ENCODE assay signal across 10 cellular contexts in the genomic region with DNA sequence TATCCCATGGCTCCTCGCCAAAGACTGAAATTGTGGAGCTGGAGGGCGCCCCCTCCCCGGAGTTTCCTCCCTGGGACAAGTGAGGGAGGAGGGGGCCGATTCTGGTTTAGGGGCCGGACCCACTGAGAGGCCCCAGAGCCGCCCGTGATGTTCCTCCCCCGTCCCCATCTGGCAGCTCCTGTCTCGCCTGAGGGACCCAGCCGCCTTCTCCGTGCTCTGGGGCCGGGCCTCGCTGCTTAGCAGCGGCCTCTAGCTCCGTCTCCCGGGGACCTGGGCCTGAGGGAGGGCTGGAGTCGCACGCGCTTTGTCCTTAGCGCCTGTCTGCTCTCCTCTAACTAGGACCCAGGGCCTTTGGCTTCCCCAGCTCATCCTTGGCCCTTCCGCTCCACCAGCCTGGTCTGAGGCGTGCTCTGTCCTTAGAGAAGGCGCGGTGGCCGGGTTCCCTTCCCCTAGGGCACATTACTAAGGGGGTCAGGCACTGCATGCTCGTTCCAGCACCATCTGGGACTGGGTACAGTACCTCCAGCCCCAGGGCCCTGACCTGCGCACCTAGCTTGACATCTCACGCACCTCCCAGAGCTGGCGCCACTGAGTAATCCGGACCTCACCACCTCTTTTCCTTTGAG. TPM values are rescaled to one million over a fixed set of nuclear protein-coding genes. Genes with fewer than 3 reads are reported as not detected.
DNase-seq lines count a peak whose midpoint lies in the region; ATAC-seq and TF ChIP-seq lines count a peak whose summit lies in the region.
"Had no signal": no experiment of that assay in that cellular context is flagged by ENCODE, and none has a peak within 500 bp of the region (broad histone marks: within the 10 kb centered on the region; RNA-seq: fewer than 3 reads in every experiment).

No MANE protein-coding gene starts in this region.

- H3K36me3 ChIP-seq in heart left ventricle (peaks cover 0 to 41% (median 33%) of the 10 kb centered on the region in 9 donors), endocrine pancreas (ENCODE audit: control insufficient read depth, insufficient read depth, low read length) (no peaks in the 10 kb centered on the region), mesendoderm (ENCODE audit: control insufficient read depth, insufficient read depth, low read length) (peaks cover 14% of the 10 kb centered on the region), vagina (peaks cover 0 to 27% of the 10 kb centered on the region in 2 donors), gastroesophageal sphincter (peaks cover 2 to 47% of the 10 kb centered on the region in 2 donors)

- no peaks in the 10 kb centered on the region for H3K79me1 ChIP-seq in mesendoderm (ENCODE audit: low read length)

- CTCF ChIA-PET in HEK293T (lab: Yijun Ruan, JAX): interaction anchor here (1.4 to 1.6 kb wide), 2 partner anchors 27 to 44 kb away, joined by 3 to 4 read pairs; no protein-coding TSS in a partner anchor

- peaks cover 0 to 52% (median 28%) of the 10 kb centered on the region in 12 donors for H3K4me1 ChIP-seq in heart left ventricle
- H3K4me1 ChIP-seq in endocrine pancreas (ENCODE audit: control insufficient read depth, insufficient read depth, low read length): peaks cover 4% of the 10 kb centered on the region
- peaks cover 2% of the 10 kb centered on the region for H3K4me1 ChIP-seq in mesendoderm (ENCODE audit: control insufficient read depth, low read depth, low read length)
- peaks cover 30% of the 10 kb centered on the region for H3K4me1 ChIP-seq in vagina
- peaks cover 0 to 42% (median 15%) of the 10 kb centered on the region in 3 donors for H3K4me1 ChIP-seq in gastroesophageal sphincter
- H3K4me1 ChIP-seq: foreskin keratinocyte had no signal

- H2AK5ac ChIP-seq in mesendoderm (ENCODE audit: low read length): no peak overlapping the region

- TF ChIP-seq EP300 in gastroesophageal sphincter (IDR thresholded peaks at IDR 0.05): no peak

- H3K4me3 ChIP-seq in heart left ventricle: peak overlapping the region in 8 of 12 donors; percentile 28 to 50 (median 38)
- H3K4me3 ChIP-seq in endocrine pancreas (ENCODE audit: control insufficient read depth, insufficient read depth, low read length): no peak overlapping the region
- no peak overlapping the region for H3K4me3 ChIP-seq in mesendoderm (ENCODE audit: low read length)
- H3K4me3 ChIP-seq in vagina: peak overlapping the region; percentile 5 to 15
- H3K4me3 ChIP-seq in gastroesophageal sphincter: peak overlapping the region in 1 of 2 donors; percentile 36

- no peak overlapping the region for H3K4ac ChIP-seq in mesendoderm (ENCODE audit: low read depth, low read length)

- H2BK15ac ChIP-seq in mesendoderm (replicated peaks; ENCODE audit: low read depth): no peak overlapping the region

- TF ChIP-seq CTCF in heart left ventricle (IDR thresholded peaks at IDR 0.05) (no peak), vagina (IDR thresholded peaks at IDR 0.05) (no peak), gastroesophageal sphincter (IDR thresholded peaks at IDR 0.05) (no peak)

- H3K27ac ChIP-seq in heart left ventricle (peak overlapping the region in 1 of 12 donors; percentile 66), mesendoderm (ENCODE audit: low read depth, low read length) (no peak overlapping the region), vagina (no peak overlapping the region), gastroesophageal sphincter (no peak overlapping the region)
- H3K27ac ChIP-seq: foreskin keratinocyte had no signal

- H3K23ac ChIP-seq in mesendoderm (ENCODE audit: low read length): peak overlapping the region; percentile 56

- H3K27me3 ChIP-seq in heart left ventricle (peaks cover 0 to 48% (median 17%) of the 10 kb centered on the region in 9 donors), endocrine pancreas (ENCODE audit: control insufficient read depth, insufficient read depth, low read length) (no peaks in the 10 kb centered on the region), mesendoderm (ENCODE audit: insufficient read depth, low read length, poor library complexity) (peaks cover 12% of the 10 kb centered on the region), vagina (no peaks in the 10 kb centered on the region), gastroesophageal sphincter (peaks cover 55% of the 10 kb centered on the region)

- POLR2A ChIA-PET in HEK293T (lab: Yijun Ruan, JAX): no interaction called here

- H3K4me2 ChIP-seq in mesendoderm (ENCODE audit: low read length): peak overlapping the region; percentile 14

- no peak overlapping the region for H3K18ac ChIP-seq in mesendoderm (ENCODE audit: low read length)

- H3K79me2 ChIP-seq in mesendoderm (ENCODE audit: control insufficient read depth, insufficient read depth, low read length): no peaks in the 10 kb centered on the region

- peak in 3 of 4 donors; percentile 12 to 15 (median 13) for ATAC-seq in heart left ventricle
- ATAC-seq in Right ventricle myocardium inferior: no peak
- no peak for ATAC-seq in GM21360 (IDR thresholded peaks at IDR 0.05; ENCODE audit: unreplicated experiment)
- no peak for ATAC-seq in gastroesophageal sphincter

- 15 to 49% (median 25%) methylated on average over 14 to 30 of the region's 30 CpGs for WGBS in heart left ventricle, 4 donors
- WGBS in mesendoderm (ENCODE audit: extremely low coverage, insufficient coverage, low lambda C conversion rate): no CpG with 5 or more reads among the region's 30 CpGs
- no CpG with 5 or more reads among the region's 30 CpGs for WGBS in gastroesophageal sphincter (ENCODE audit: low coverage in 1 of 2), 2 donors

- no peak overlapping the region for H2BK120ac ChIP-seq in mesendoderm (ENCODE audit: low read depth, low read length)

- TF ChIP-seq POLR2A in heart left ventricle (IDR thresholded peaks at IDR 0.05): no peak
- TF ChIP-seq POLR2A in vagina (IDR thresholded peaks at IDR 0.05): no peak
- no peak for TF ChIP-seq POLR2A in gastroesophageal sphincter (IDR thresholded peaks at IDR 0.05)

- H2BK5ac ChIP-seq in mesendoderm (ENCODE audit: low read length): no peak overlapping the region

- no peak for DNase-seq in heart left ventricle
- DNase-seq in Right ventricle myocardium inferior (ENCODE audit: missing footprints): no peak
- DNase-seq in mesendoderm: peak; percentile 60
- DNase-seq in vagina (ENCODE audit: extremely low spot score in 2 of 2): peak; percentile 65 to 77
- DNase-seq in HEK293T (ENCODE audit: extremely low spot score): no peak
- DNase-seq: NCI-H1436 treated with DMSO at 0.1 percent for 48 hours had no signal

- intact Hi-C loops in heart left ventricle (cut with DNase I) (no loop called here), Right ventricle myocardium inferior (cut with DNase I) (no loop called here), vagina (cut with DNase I) (no loop called here)

- H3K9me3 ChIP-seq in heart left ventricle (no peaks in the 10 kb centered on the region), endocrine pancreas (ENCODE audit: control insufficient read depth, low read length) (no peaks in the 10 kb centered on the region), vagina (no peaks in the 10 kb centered on the region), gastroesophageal sphincter (no peaks in the 10 kb centered on the region)

- H4K5ac ChIP-seq in mesendoderm (ENCODE audit: low read length): no peak overlapping the region

- peak overlapping the region; percentile 3 for H3K56ac ChIP-seq in mesendoderm (ENCODE audit: low read length)

- peak overlapping the region; percentile 5 for H3K9ac ChIP-seq in endocrine pancreas (ENCODE audit: control insufficient read depth, insufficient read depth, low read length)
- H3K9ac ChIP-seq in mesendoderm (ENCODE audit: low read length): peak overlapping the region; percentile 24

- H4K8ac ChIP-seq in mesendoderm (ENCODE audit: low read depth, low read length): no peak overlapping the region

TF ChIP-seq in HEK293T, 16 proteins besides CTCF, POLR2A, EP300 and RAD21:
- TF ChIP-seq L3MBTL2 (conservative IDR thresholded peaks at IDR 0.05) (no peak), SP1 (IDR thresholded peaks at IDR 0.05) (no peak), BHLHE40 (IDR thresholded peaks at IDR 0.05; ENCODE audit: borderline replicate concordance) (no peak), NFRKB (IDR thresholded peaks at IDR 0.05) (no peak), FOXA1 (IDR thresholded peaks at IDR 0.05) (no peak), SUZ12 (IDR thresholded peaks at IDR 0.05) (no peak), FOXM1 (IDR thresholded peaks at IDR 0.05; ENCODE audit: borderline replicate concordance) (no peak)
- TF ChIP-seq, protein P1, sequence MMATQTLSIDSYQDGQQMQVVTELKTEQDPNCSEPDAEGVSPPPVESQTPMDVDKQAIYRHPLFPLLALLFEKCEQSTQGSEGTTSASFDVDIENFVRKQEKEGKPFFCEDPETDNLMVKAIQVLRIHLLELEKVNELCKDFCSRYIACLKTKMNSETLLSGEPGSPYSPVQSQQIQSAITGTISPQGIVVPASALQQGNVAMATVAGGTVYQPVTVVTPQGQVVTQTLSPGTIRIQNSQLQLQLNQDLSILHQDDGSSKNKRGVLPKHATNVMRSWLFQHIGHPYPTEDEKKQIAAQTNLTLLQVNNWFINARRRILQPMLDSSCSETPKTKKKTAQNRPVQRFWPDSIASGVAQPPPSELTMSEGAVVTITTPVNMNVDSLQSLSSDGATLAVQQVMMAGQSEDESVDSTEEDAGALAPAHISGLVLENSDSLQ (IDR thresholded peaks at IDR 0.05): no peak

RNA-seq across cellular contexts. Expression of a gene that starts 29.8 kb away (rescaled TPM):
- total RNA-seq in heart left ventricle (1 to 10 TPM in 2 of 9 donors, under 1 TPM in 1, not detected in 6; 0.73 to 1.7 (median 1.2) TPM), Right ventricle myocardium inferior (not detected), vagina (not detected), gastroesophageal sphincter (not detected)
- not detected for polyA plus RNA-seq in heart left ventricle
- 20.5 TPM for polyA plus RNA-seq in mesendoderm (2013, experiment 1 of 2)
- polyA plus RNA-seq in mesendoderm (2013, experiment 2 of 2): 21.4 TPM

RNA-seq across cellular contexts. Expression of a gene that starts 31.0 kb away (rescaled TPM):
- 10 to 100 TPM in 7 of 9 donors, 1 to 10 TPM in 2; 9.5 to 17.4 (median 12.5) TPM for total RNA-seq in heart left ventricle
- 10 to 100 TPM in 1 of 2 donors, 1 to 10 TPM in 1; 5.7 to 11.9 TPM for polyA plus RNA-seq in heart left ventricle
- total RNA-seq in Right ventricle myocardium inferior: 19.4 TPM
- polyA plus RNA-seq in mesendoderm (2013, experiment 1 of 2): 39.6 TPM
- 39.5 TPM for polyA plus RNA-seq in mesendoderm (2013, experiment 2 of 2)
- total RNA-seq in vagina: 33.9 TPM
- 10 to 100 TPM; 26.3 to 39.8 (median 30.8) TPM for total RNA-seq in gastroesophageal sphincter

RNA-seq across cellular contexts. Expression of a gene that starts 50.1 kb away (rescaled TPM):
- total RNA-seq in heart left ventricle (10 to 100 TPM in 1 of 9 donors, 1 to 10 TPM in 5, under 1 TPM in 3; 0.35 to 15.8 (median 1.1) TPM), Right ventricle myocardium inferior (1.1 TPM), vagina (1.7 TPM), gastroesophageal sphincter (1 to 10 TPM in 2 of 4 donors, under 1 TPM in 1, not detected in 1; 0.15 to 3.9 (median 1.2) TPM)
- polyA plus RNA-seq in heart left ventricle: under 1 TPM; 0.19 to 0.49 TPM
- 6.3 TPM for polyA plus RNA-seq in mesendoderm (2013, experiment 1 of 2)
- polyA plus RNA-seq in mesendoderm (2013, experiment 2 of 2): 6.2 TPM

RNA-seq across cellular contexts. Expression of a gene that starts 59.3 kb away (rescaled TPM):
- 10 to 100 TPM in 2 of 9 donors, 1 to 10 TPM in 7; 3.5 to 38.3 (median 5.7) TPM for total RNA-seq in heart left ventricle
- 1 to 10 TPM; 4.7 to 5.5 TPM for polyA plus RNA-seq in heart left ventricle
- 8.0 TPM for total RNA-seq in Right ventricle myocardium inferior
- 8.0 TPM for polyA plus RNA-seq in mesendoderm (2013, experiment 1 of 2)
- 7.9 TPM for polyA plus RNA-seq in mesendoderm (2013, experiment 2 of 2)
- 24.6 TPM for total RNA-seq in vagina
- 10 to 100 TPM; 13.7 to 16.6 (median 13.9) TPM for total RNA-seq in gastroesophageal sphincter

Comparison
In these comparisons a context has a peak if more than half of its experiments do, and no peak if none do; other contexts are left out.
1. ATAC-seq: peak in heart left ventricle (3 of 4); none in Right ventricle myocardium inferior (single experiment), GM21360 (single experiment) and gastroesophageal sphincter (single experiment).
2. DNase-seq: peak in mesendoderm (single experiment) and vagina (2 of 2); none in heart left ventricle (0 of 5), Right ventricle myocardium inferior (single experiment) and HEK293T (single experiment).
3. H3K4me3 ChIP-seq: peak in heart left ventricle (8 of 12) and vagina (2 of 2); none in endocrine pancreas (single experiment) and mesendoderm (single experiment).